In the genomic region with DNA sequence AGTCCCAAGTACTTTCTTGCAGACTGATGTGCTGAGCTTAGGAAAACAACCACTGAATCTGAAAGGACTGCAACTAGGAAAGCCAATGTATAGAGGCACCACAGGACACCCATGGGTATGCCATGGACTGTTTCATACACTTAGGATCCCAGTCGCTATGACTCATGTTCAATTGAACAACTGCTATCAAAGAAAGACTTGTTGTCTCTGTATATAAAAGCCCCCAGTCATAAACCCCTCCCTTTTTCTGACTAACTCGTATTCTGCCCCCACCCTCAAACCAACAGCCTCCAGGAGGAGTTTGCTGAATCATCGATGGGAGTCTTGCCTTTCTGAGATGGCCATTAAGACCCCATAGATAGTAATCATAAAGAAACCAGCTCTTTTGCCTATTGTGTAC, we compare ENCODE assay signal across 27 cellular contexts.
DNase-seq lines count a peak whose midpoint lies in the region; TF ChIP-seq lines count a peak whose summit lies in the region.
"Had no signal": no experiment of that assay in that cellular context is flagged by ENCODE, and none has a peak within 500 bp of the region (broad histone marks: within the 10 kb centered on the region; RNA-seq: fewer than 3 reads in every experiment).

No MANE protein-coding gene starts in this region.

- no peaks in the 10 kb centered on the region for H3K9me3 ChIP-seq in breast epithelium
- H3K9me3 ChIP-seq: heart right ventricle, neutrophil, transverse colon had no signal

- no peaks in the 10 kb centered on the region for H3K27me3 ChIP-seq in breast epithelium
- H3K27me3 ChIP-seq: neutrophil, transverse colon had no signal

- H3K4me3 Mint-ChIP-seq in MCF 10A (ENCODE audit: unreplicated experiment), result no peak overlapping the region
- H3K4me3 Mint-ChIP-seq in nephron progenitor cell, result no peak overlapping the region
- H3K4me3 Mint-ChIP-seq: activated T-helper 17 cell treated with anti-CD3 and anti-CD28 coated beads, Interleukin-2, amount 50 U/mL, for 72 hours; CD8-positive, alpha-beta T cell; memory B cell; WTC11 had no signal

- H3K27ac Mint-ChIP-seq in MCF 10A (ENCODE audit: low read depth, unreplicated experiment) (peak overlapping the region; percentile 79), nephron progenitor cell (no peak overlapping the region)
- H3K27ac Mint-ChIP-seq: activated naive CD4-positive, alpha-beta T cell treated with anti-CD3 and anti-CD28 coated beads, Interleukin-2, amount 50 U/mL, for 72 hours; activated T-helper 17 cell treated with anti-CD3 and anti-CD28 coated beads, Interleukin-2, amount 50 U/mL, for 72 hours; CD8-positive, alpha-beta T cell; memory B cell; WTC11 had no signal

- no peak for TF ChIP-seq CTCF in MCF 10A (IDR thresholded peaks at IDR 0.05; ENCODE audit: unreplicated experiment)
- TF ChIP-seq CTCF in breast epithelium (IDR thresholded peaks at IDR 0.05), result no peak
- TF ChIP-seq CTCF in RWPE1 (conservative IDR thresholded peaks at IDR 0.05; ENCODE audit: low read depth), result no peak
- TF ChIP-seq CTCF in nephron progenitor cell (IDR thresholded peaks at IDR 0.05), result no peak

- no peaks in the 10 kb centered on the region for H3K4me1 ChIP-seq in breast epithelium
- H3K4me1 ChIP-seq: heart right ventricle, transverse colon had no signal

- no peak overlapping the region for H3K4me3 ChIP-seq in breast epithelium
- H3K4me3 ChIP-seq: heart right ventricle, skin epidermis, transverse colon had no signal

- H3K36me3 Mint-ChIP-seq in MCF 10A (ENCODE audit: insufficient read depth, unreplicated experiment), result no peaks in the 10 kb centered on the region
- H3K36me3 Mint-ChIP-seq in nephron progenitor cell (ENCODE audit: low read depth), result no peaks in the 10 kb centered on the region
- H3K36me3 Mint-ChIP-seq: activated naive CD4-positive, alpha-beta T cell treated with anti-CD3 and anti-CD28 coated beads, Interleukin-2, amount 50 U/mL, for 72 hours; CD8-positive, alpha-beta T cell; memory B cell; WTC11 had no signal

- DNase-seq in MCF 10A (ENCODE audit: unreplicated experiment), result peak; percentile 20
- DNase-seq in breast epithelium (ENCODE audit: low spot score in 2 of 2), result no peak
- DNase-seq in RWPE1 (ENCODE audit: low spot score), result peak; percentile 39
- DNase-seq in epithelial cell of prostate (ENCODE audit: low read depth, low spot score), result peak; percentile 54
- no peak for DNase-seq in nephron progenitor cell
- DNase-seq in NCI-H774 (lab: John Stamatoyannopoulos, UW), result no peak
- no peak for DNase-seq in SKM-1 treated with dmso at 0.1 percent for 144 hours (lab: John Stamatoyannopoulos, UW; ENCODE audit: unreplicated experiment)
- DNase-seq in NCI-H1048 (lab: John Stamatoyannopoulos, UW), result no peak
- DNase-seq: 8988T; AML-193; anterior cingulate cortex; CD8-positive, alpha-beta T cell; cerebellar nuclear complex; DND-41; heart right ventricle; left colon; NCI-H1694; NCI-H524 treated with DMSO at 0.1 percent for 48 hours; stimulated activated CD4-positive, alpha-beta T cell treated with anti-CD3 and anti-CD28 coated beads, Interleukin-1b, Interleukin-23, amount 100 ng/mL, for 48 hours; T-helper 9 cell; transverse colon had no signal

- H3K27ac ChIP-seq in breast epithelium, result no peak overlapping the region
- no peak overlapping the region for H3K27ac ChIP-seq in RWPE1
- no peak overlapping the region for H3K27ac ChIP-seq in epithelial cell of prostate
- H3K27ac ChIP-seq: heart right ventricle, neutrophil, skin epidermis, transverse colon had no signal

- H3K27me3 Mint-ChIP-seq in MCF 10A (ENCODE audit: insufficient read depth, unreplicated experiment) (no peaks in the 10 kb centered on the region), nephron progenitor cell (ENCODE audit: low read depth, poor library complexity) (peaks cover 6% of the 10 kb centered on the region)

- TF ChIP-seq POLR2A in breast epithelium (IDR thresholded peaks at IDR 0.05), result no peak

- BruUV-seq in MCF 10A (replicated peaks; lab: Mats Ljungman, UMichigan), result no TSS peak

- H3K36me3 ChIP-seq in breast epithelium, result no peaks in the 10 kb centered on the region
- H3K36me3 ChIP-seq: heart right ventricle, neutrophil, transverse colon had no signal

- intact Hi-C loops in MCF 10A (cut with micrococcal nuclease), result no loop called here
- intact Hi-C loops in breast epithelium (cut with DNase I; ENCODE audit: low total_unique reads), result no loop called here

- peaks cover 14% of the 10 kb centered on the region for H3K4me1 Mint-ChIP-seq in MCF 10A (ENCODE audit: insufficient read depth, unreplicated experiment)
- H3K4me1 Mint-ChIP-seq in nephron progenitor cell, result peaks cover 15% of the 10 kb centered on the region
- H3K4me1 Mint-ChIP-seq: activated T-helper 17 cell treated with anti-CD3 and anti-CD28 coated beads, Interleukin-2, amount 50 U/mL, for 72 hours; memory B cell had no signal

- H3K9me3 Mint-ChIP-seq in MCF 10A (ENCODE audit: unreplicated experiment), result no peaks in the 10 kb centered on the region
- H3K9me3 Mint-ChIP-seq in nephron progenitor cell, result peaks cover 5% of the 10 kb centered on the region
- H3K9me3 Mint-ChIP-seq: activated naive CD4-positive, alpha-beta T cell treated with anti-CD3 and anti-CD28 coated beads, Interleukin-2, amount 50 U/mL, for 72 hours; activated T-helper 17 cell treated with anti-CD3 and anti-CD28 coated beads, Interleukin-2, amount 50 U/mL, for 72 hours; CD8-positive, alpha-beta T cell; WTC11 had no signal

- POLR2A ChIA-PET in MCF 10A (lab: Yijun Ruan, JAX), result interaction anchor here (0.8 kb wide), 1 partner anchor 623 kb away, joined by 3 read pairs; no protein-coding TSS in a partner anchor
- POLR2A ChIA-PET in RWPE1 (lab: Yijun Ruan, JAX; ENCODE audit: low non-redundant PET), result no interaction called here

- CTCF ChIA-PET in MCF 10A (lab: Yijun Ruan, JAX), result interaction anchor here (0.6 to 1.0 kb wide), 2 partner anchors 39 to 480 kb away, joined by 3 read pairs; no protein-coding TSS in a partner anchor
- CTCF ChIA-PET in RWPE1 (lab: Yijun Ruan, JAX), result no interaction called here

Comparison
In these comparisons a context has a peak if more than half of its experiments do, and no peak if none do; other contexts are left out.
1. DNase-seq: peak in MCF 10A (single experiment), RWPE1 (single experiment) and epithelial cell of prostate (single experiment); none in breast epithelium (0 of 2), nephron progenitor cell (single experiment), NCI-H774 (single experiment), SKM-1 treated with dmso at 0.1 percent for 144 hours (single experiment) and NCI-H1048 (single experiment).